In the genomic region with DNA sequence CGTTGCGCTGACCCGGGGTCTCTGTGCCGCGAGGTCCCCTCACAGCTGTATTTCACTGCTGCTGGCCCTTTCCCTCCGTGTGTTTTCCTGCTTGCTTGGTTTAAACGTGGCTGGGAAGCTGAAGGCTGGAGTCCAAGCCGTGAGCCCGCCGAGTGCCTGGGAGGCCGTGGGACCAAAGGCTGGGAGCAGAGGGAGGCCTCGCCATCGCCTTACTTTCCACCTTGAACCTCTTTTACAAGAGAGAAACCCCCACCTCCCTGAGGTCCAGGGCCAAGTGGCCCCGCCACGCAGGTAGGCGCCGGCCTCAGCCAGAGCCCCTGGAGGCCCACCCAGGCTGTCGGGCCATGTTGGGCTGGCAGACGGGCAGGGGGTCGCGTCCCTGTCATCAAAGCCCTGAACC, we compare ENCODE assay signal across 30 cellular contexts.
A peak's percentile ranks its signal among the peaks of the same experiment; 100 is the strongest.
DNase-seq lines count a peak whose midpoint lies in the region; ATAC-seq and TF ChIP-seq lines count a peak whose summit lies in the region.
"Had no signal": no experiment of that assay in that cellular context is flagged by ENCODE, and none has a peak within 500 bp of the region (broad histone marks: within the 10 kb centered on the region; RNA-seq: fewer than 3 reads in every experiment).

No MANE protein-coding gene starts in this region.

- no peak overlapping the region for H4K91ac ChIP-seq in H9 (ENCODE audit: insufficient read length, low read depth, low read length)

- H3K18ac ChIP-seq in H9 (ENCODE audit: insufficient read length, low read depth, low read length), result no peak overlapping the region

- no peaks in the 10 kb centered on the region for H3K4me1 Mint-ChIP-seq in H9
- H3K4me1 Mint-ChIP-seq: activated naive CD4-positive, alpha-beta T cell treated with anti-CD3 and anti-CD28 coated beads, Interleukin-2, amount 10 ng/mL, durations not matched to agents 7 days and 5 days had no signal

- no peak overlapping the region for H2AK5ac ChIP-seq in H9 (ENCODE audit: insufficient read length, low read length)

- TF ChIP-seq CTCF in H9 (conservative IDR thresholded peaks at IDR 0.05) (no peak), spleen (IDR thresholded peaks at IDR 0.05 in 8 of 11, conservative IDR thresholded peaks at IDR 0.05 in 3 of 11) (no peak)

- WGBS in H9 (ENCODE audit: extremely low coverage, insufficient read length, low lambda C conversion rate), result no CpG with 5 or more reads among the region's 21 CpGs
- 95 to 98% (median 95%) methylated on average over 15 to 21 of the region's 21 CpGs for WGBS in spleen, 5 donors

- peaks cover 3 to 22% of the 10 kb centered on the region in 2 experiments; a peak in 3 of 5 replicates for H3K9me3 Mint-ChIP-seq in H9
- H3K9me3 Mint-ChIP-seq: T-helper 2 cell treated with Interferon-gamma antibody and Interleukin-4, amounts not matched to agents 5 μg/mL and 100 μg/mL, for 36 hours had no signal

- ATAC-seq in left lobe of liver (no peak), HG03097 (IDR thresholded peaks at IDR 0.05; ENCODE audit: low FRiP score, unreplicated experiment) (no peak)
- ATAC-seq: activated T-cell treated with anti-CD3 and anti-CD28 coated beads, Interleukin-2, amount 50 U/mL, for 72 hours; left colon had no signal

- H3K14ac ChIP-seq in H9 (ENCODE audit: insufficient read depth, low read length), result no peak overlapping the region

- peaks cover 2% of the 10 kb centered on the region for H4K20me1 ChIP-seq in H9 (ENCODE audit: control insufficient read depth, insufficient read depth, insufficient read length)

- intact Hi-C loops in spleen (cut with DNase I; ENCODE audit: low total_unique reads), result no loop called here

- H2BK5ac ChIP-seq in H9 (ENCODE audit: insufficient read length, low read length), result no peak overlapping the region

- H3K79me1 ChIP-seq in H9 (ENCODE audit: insufficient read depth, low read depth, low read length, poor library complexity, severe bottlenecking), result no peaks in the 10 kb centered on the region

- no peak overlapping the region for H2BK15ac ChIP-seq in H9 (ENCODE audit: low read depth, low read length)

- no peak overlapping the region for H3K23ac ChIP-seq in H9 (ENCODE audit: insufficient read length, low read depth, low read length)

- no peak overlapping the region for H3K4me3 Mint-ChIP-seq in H9
- H3K4me3 Mint-ChIP-seq: activated naive CD4-positive, alpha-beta T cell treated with anti-CD3 and anti-CD28 coated beads, Interleukin-2, amount 10 ng/mL, durations not matched to agents 7 days and 5 days; activated T-cell treated with anti-CD3 and anti-CD28 coated beads, Interleukin-2, amount 50 U/mL, for 72 hours; HFFc6; T-helper 2 cell treated with Interferon-gamma antibody and Interleukin-4, amounts not matched to agents 5 μg/mL and 100 μg/mL, for 36 hours had no signal

- no peak overlapping the region for H2BK120ac ChIP-seq in H9 (ENCODE audit: low read depth, low read length, poor library complexity, severe bottlenecking)

- peaks cover 0 to 73% (median 17%) of the 10 kb centered on the region in 6 donors for H3K36me3 ChIP-seq in spleen
- H3K36me3 ChIP-seq: breast epithelium, transverse colon had no signal

- peak; percentile 6 for DNase-seq in activated T-cell treated with anti-CD3 and anti-CD28 coated beads, Interleukin-2, amount 50 U/mL, for 1 hour
- DNase-seq in activated T-cell treated with anti-CD3 and anti-CD28 coated beads for 4 hours (no peak), H9 (peak; percentile 15), left lobe of liver (ENCODE audit: low spot score) (peak; percentile 14), spleen (peak; percentile 56), COR-L47 (lab: John Stamatoyannopoulos, UW) (no peak), cerebellum (ENCODE audit: low spot score) (no peak)
- DNase-seq: activated CD4-positive, alpha-beta T cell treated with anti-CD3 and anti-CD28 coated beads for 48 hours; activated CD8-positive, alpha-beta memory T cell treated with anti-CD3 and anti-CD28 coated beads for 24 hours; activated naive CD4-positive, alpha-beta T cell treated with anti-CD3 and anti-CD28 coated beads, Interleukin-2, amount 10 ng/mL, durations not matched to agents 7 days and 5 days; activated T-cell treated with anti-CD3 and anti-CD28 coated beads, Interleukin-2, amount 50 U/mL, for 72 hours; DND-41; effector CD4-positive, alpha-beta T cell; GOT3; HFFc6; hypothalamus; mesendoderm; NCI-H1048; NCI-H1694; NCI-H446 treated with DMSO at 0.1 percent for 48 hours; NCI-H774; SIG-M5; stimulated activated CD4-positive, alpha-beta T cell treated with anti-CD3 and anti-CD28 coated beads, Interleukin-15, amount 100 ng/mL, for 24 hours; stimulated activated CD4-positive, alpha-beta T cell treated with anti-CD3 and anti-CD28 coated beads, Interleukin-4, amount 100 ng/mL, for 4 hours had no signal

- H3K27ac ChIP-seq in H9 (ENCODE audit: insufficient read length, low read depth, low read length) (no peak overlapping the region), spleen (peak overlapping the region in 2 of 8 donors; percentile 48 to 61)
- H3K27ac ChIP-seq: breast epithelium, epithelial cell of prostate, transverse colon had no signal

- H2BK12ac ChIP-seq in H9 (ENCODE audit: insufficient read length, low read depth, low read length), result no peak overlapping the region

- H3K9me3 ChIP-seq in H9 (ENCODE audit: control insufficient read depth, low read depth, low read length), result no peaks in the 10 kb centered on the region
- H3K9me3 ChIP-seq in spleen, result peaks cover 0 to 5% (median 0%) of the 10 kb centered on the region in 8 donors
- H3K9me3 ChIP-seq: transverse colon had no signal

- peaks cover 3% of the 10 kb centered on the region; the same call in 1 of the 2 replicates for H3K27me3 Mint-ChIP-seq in H9 (ENCODE audit: low read depth)
- H3K27me3 Mint-ChIP-seq: activated naive CD4-positive, alpha-beta T cell treated with anti-CD3 and anti-CD28 coated beads, Interleukin-2, amount 10 ng/mL, durations not matched to agents 7 days and 5 days had no signal

- no peak overlapping the region for H3K56ac ChIP-seq in H9 (ENCODE audit: insufficient read length, low read depth, low read length)

- H4K8ac ChIP-seq in H9 (replicated peaks; ENCODE audit: insufficient read length, low read depth, low read length), result no peak overlapping the region

- H4K5ac ChIP-seq in H9 (ENCODE audit: insufficient read length, low read depth, low read length), result no peak overlapping the region

- H3K79me2 ChIP-seq in H9 (ENCODE audit: insufficient read depth, low read length), result no peaks in the 10 kb centered on the region

- H3K23me2 ChIP-seq in H9 (ENCODE audit: insufficient read length, low read depth, low read length, poor library complexity, severe bottlenecking), result no peaks in the 10 kb centered on the region

- H3K36me3 Mint-ChIP-seq in H9 (ENCODE audit: insufficient read depth in 1 of 3, low read depth in 3 of 3), result peaks cover 2 to 14% (median 12%) of the 10 kb centered on the region in 3 experiments; a peak in 5 of 7 replicates

- no peak overlapping the region for H3K4me3 ChIP-seq in spleen
- H3K4me3 ChIP-seq: breast epithelium, transverse colon had no signal

- H3K4me1 ChIP-seq in H9 (ENCODE audit: insufficient read depth, low read length) (no peaks in the 10 kb centered on the region), spleen (peaks cover 0 to 19% (median 0%) of the 10 kb centered on the region in 6 donors)
- H3K4me1 ChIP-seq: breast epithelium, transverse colon had no signal

- no peak for TF ChIP-seq POLR2A in spleen (IDR thresholded peaks at IDR 0.05)

- no peaks in the 10 kb centered on the region for H3K27me3 ChIP-seq in H9 (ENCODE audit: insufficient read depth, low read length)
- H3K27me3 ChIP-seq in spleen (replicated peaks in 1 of 7), result no peaks in the 10 kb centered on the region
- H3K27me3 ChIP-seq: breast epithelium, transverse colon had no signal

- H3T11ph ChIP-seq in H9 (ENCODE audit: low read length), result no peak overlapping the region

- H2AFZ ChIP-seq in H9 (ENCODE audit: low read length), result no peak overlapping the region

- H3K4ac ChIP-seq in H9 (ENCODE audit: low read depth, low read length), result no peak overlapping the region

- no peak overlapping the region for H3K9ac ChIP-seq in H9 (ENCODE audit: extremely low read depth, insufficient read length, low read length)

- H2BK20ac ChIP-seq in H9 (ENCODE audit: low read depth, low read length, poor library complexity, severe bottlenecking), result no peak overlapping the region

- H3K27ac Mint-ChIP-seq in H9, result peak overlapping the region in 1 of 3 experiments; percentile 84; a peak in 1 of 7 replicates
- H3K27ac Mint-ChIP-seq: activated naive CD4-positive, alpha-beta T cell treated with anti-CD3 and anti-CD28 coated beads, Interleukin-2, amount 10 ng/mL, durations not matched to agents 7 days and 5 days; activated T-cell treated with anti-CD3 and anti-CD28 coated beads, Interleukin-2, amount 50 U/mL, for 72 hours; HFFc6; T-helper 2 cell treated with Interferon-gamma antibody and Interleukin-4, amounts not matched to agents 5 μg/mL and 100 μg/mL, for 36 hours had no signal

- no peak overlapping the region for H3K4me2 ChIP-seq in H9 (ENCODE audit: insufficient read depth, insufficient read length, low read length)

Comparison
In these comparisons a context has a peak if more than half of its experiments do, and no peak if none do; other contexts are left out.
1. DNase-seq: peak in activated T-cell treated with anti-CD3 and anti-CD28 coated beads, Interleukin-2, amount 50 U/mL, for 1 hour (single experiment), H9 (single experiment), left lobe of liver (single experiment) and spleen (single experiment); none in activated T-cell treated with anti-CD3 and anti-CD28 coated beads for 4 hours (single experiment), COR-L47 (single experiment) and cerebellum (single experiment).